In the genomic region with DNA sequence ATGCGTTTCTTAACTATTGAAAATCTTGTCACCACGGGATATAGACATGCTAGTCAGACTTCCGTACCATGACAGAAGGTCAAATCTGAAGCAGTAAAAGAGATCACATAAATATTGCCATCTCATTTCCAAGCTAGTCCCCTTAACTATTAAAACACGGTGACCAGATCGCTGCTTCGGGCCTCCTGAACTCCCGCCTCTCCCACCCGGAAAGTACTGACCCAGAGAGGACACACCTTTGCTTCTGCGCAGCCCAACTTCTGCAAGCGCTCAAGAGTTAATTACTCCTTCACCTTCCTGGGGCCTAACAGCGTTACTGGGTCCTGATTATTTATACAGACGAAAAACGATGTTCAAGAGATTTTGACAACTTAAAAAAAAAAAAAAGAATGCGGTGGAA, we compare ENCODE assay signal across 8 cellular contexts. TPM values are rescaled to one million over a fixed set of nuclear protein-coding genes. Genes with fewer than 3 reads are reported as not detected.
DNase-seq lines count a peak whose midpoint lies in the region; ATAC-seq and TF ChIP-seq lines count a peak whose summit lies in the region.

No MANE protein-coding gene starts in this region.

- peak overlapping the region; percentile 7; the same call in 1 of the 2 replicates for H2AFZ ChIP-seq in OCI-LY7 (ENCODE audit: low read length)
- peak overlapping the region; percentile 28 for H2AFZ ChIP-seq in parathyroid adenoma

- POLR2A ChIA-PET in OCI-LY7 (lab: Charles Lee) = interaction anchor here (0.7 to 6.4 kb wide), 8 partner anchors 10 to 184 kb away, joined by 3 to 55 read pairs (median 5); a partner anchor contains a TSS

- H3K9me2 ChIP-seq in OCI-LY7 (ENCODE audit: insufficient read depth, low read length) = no peaks in the 10 kb centered on the region

- peaks cover 51% of the 10 kb centered on the region; the same call in 1 of the 2 replicates for H3K79me2 ChIP-seq in OCI-LY7 (ENCODE audit: insufficient read depth, low read depth, low read length)
- H3K79me2 ChIP-seq in parathyroid adenoma = no peaks in the 10 kb centered on the region

- peaks cover 6% of the 10 kb centered on the region; the same call in 1 of the 2 replicates for H4K20me1 ChIP-seq in OCI-LY7 (ENCODE audit: insufficient read depth, low read length)

- ATAC-seq in HG03025 (IDR thresholded peaks at IDR 0.05; ENCODE audit: low FRiP score, unreplicated experiment) = no peak

- no peak for TF ChIP-seq CTCF in OCI-LY7 (conservative IDR thresholded peaks at IDR 0.05; ENCODE audit: low read length)
- no peak for TF ChIP-seq CTCF in epithelial cell of proximal tubule (conservative IDR thresholded peaks at IDR 0.05; ENCODE audit: low read depth, low read length)
- TF ChIP-seq CTCF in parathyroid adenoma (IDR thresholded peaks at IDR 0.05) = no peak

- no peaks in the 10 kb centered on the region for H3K27me3 ChIP-seq in parathyroid adenoma (ENCODE audit: control insufficient read depth, insufficient read depth, low read length)

- BruUV-seq in OCI-LY7 (replicated peaks; lab: Mats Ljungman, UMichigan) = no TSS peak

- no peak overlapping the region for H3K9ac ChIP-seq in parathyroid adenoma

- H3K27ac ChIP-seq in OCI-LY7 (ENCODE audit: low read depth, low read length, poor library complexity, severe bottlenecking) (peak overlapping the region; percentile 39), parathyroid adenoma (no peak overlapping the region)

- peaks cover 27% of the 10 kb centered on the region; the same call in 1 of the 2 replicates for H3K36me3 ChIP-seq in OCI-LY7 (ENCODE audit: insufficient read depth, low read length)
- H3K36me3 ChIP-seq in parathyroid adenoma (ENCODE audit: control insufficient read depth, insufficient read depth, low read length) = no peaks in the 10 kb centered on the region

- H3K4me1 ChIP-seq in OCI-LY7 (ENCODE audit: insufficient read depth, low read length, poor library complexity, severe bottlenecking) (peaks cover 60% of the 10 kb centered on the region), parathyroid adenoma (peaks cover 5% of the 10 kb centered on the region)

- H3K4me3 ChIP-seq in OCI-LY7 (ENCODE audit: low read depth, low read length, poor library complexity, severe bottlenecking) (peak overlapping the region; percentile 84), epithelial cell of proximal tubule (ENCODE audit: low read depth, low read length) (peak overlapping the region; percentile 64), parathyroid adenoma (ENCODE audit: low read depth, low read length) (peak overlapping the region; percentile 66)

- DNase-seq in NCI-H1092 treated with DMSO at 0.1 percent for 48 hours (lab: John Stamatoyannopoulos, UW) = peak; percentile 25
- no peak for DNase-seq in NCI-H1092 (lab: John Stamatoyannopoulos, UW)
- peak; percentile 44 for DNase-seq in OCI-LY7 (ENCODE audit: low spot score)
- no peak for DNase-seq in epithelial cell of proximal tubule (ENCODE audit: low read depth)
- no peak for DNase-seq in T-helper 9 cell
- no peak for DNase-seq in HuH-7 (ENCODE audit: low spot score)

- no peaks in the 10 kb centered on the region for H3K9me3 ChIP-seq in OCI-LY7 (ENCODE audit: low read length)
- no peaks in the 10 kb centered on the region for H3K9me3 ChIP-seq in parathyroid adenoma (ENCODE audit: control insufficient read depth, low read length)

- CTCF ChIA-PET in OCI-LY7 (lab: Charles Lee; ENCODE audit: unreplicated experiment) = interaction anchor here (0.6 to 2.6 kb wide), 3 partner anchors 114 to 120 kb away, joined by 4 to 12 read pairs (median 5); a partner anchor contains a TSS

- intact Hi-C loops in OCI-LY7 (cut with micrococcal nuclease; ENCODE audit: unreplicated experiment) = loop anchor here (5.0 to 10.0 kb wide), 3 partner anchors 55 to 292 kb away; no protein-coding TSS in a partner anchor

- H3K4me2 ChIP-seq in OCI-LY7 (ENCODE audit: low read length) (peak overlapping the region; percentile 87), parathyroid adenoma (ENCODE audit: low read length) (peak overlapping the region; percentile 80)

RNA-seq across cellular contexts. Expression of a gene that starts 0.7 kb away (rescaled TPM):
- total RNA-seq in OCI-LY7 (2014; rRNA removed; shearing (Covaris generic)) = 16.2 and 21.8 TPM in 2 replicates
- total RNA-seq in OCI-LY7 (2022) = 40.8 and 45.5 TPM in 2 replicates
- 38.3 and 41.9 TPM in 2 replicates for total RNA-seq in epithelial cell of proximal tubule

RNA-seq across cellular contexts. Expression of a gene that starts 29.3 kb away (rescaled TPM):
- total RNA-seq in OCI-LY7 (2014; rRNA removed; shearing (Covaris generic)) = 46.3 and 53.3 TPM in 2 replicates
- total RNA-seq in OCI-LY7 (2022) (141 and 152 TPM in 2 replicates), epithelial cell of proximal tubule (67.5 and 79.9 TPM in 2 replicates)

Comparison
In these comparisons a context has a peak if more than half of its experiments do, and no peak if none do; other contexts are left out.
1. DNase-seq: peak in NCI-H1092 treated with DMSO at 0.1 percent for 48 hours (single experiment) and OCI-LY7 (single experiment); none in NCI-H1092 (single experiment), epithelial cell of proximal tubule (single experiment), T-helper 9 cell (single experiment) and HuH-7 (single experiment).
2. Peak in every context shown above with its lines, with median percentiles within 50 percentile points of each other: H3K4me3 ChIP-seq.